Comparison of ENCODE assay signal across 20 cellular contexts in genomic region chr4:185352202-185352601, GRCh38. TPM values are rescaled to one million over a fixed set of nuclear protein-coding genes. Genes with fewer than 3 reads are reported as not detected.
DNase-seq lines count a peak whose midpoint lies in the region; ATAC-seq, FAIRE-seq and TF ChIP-seq lines count a peak whose summit lies in the region.
"Had no signal": no experiment of that assay in that cellular context is flagged by ENCODE, and none has a peak within 500 bp of the region (broad histone marks: within the 10 kb centered on the region; RNA-seq: fewer than 3 reads in every experiment).

No MANE protein-coding gene starts in this region.

- TF ChIP-seq CTCF in GM12878 (IDR thresholded peaks at IDR 0.05 in 2 of 3, conservative IDR thresholded peaks at IDR 0.05 in 1 of 3; ENCODE audit: control insufficient read depth in 2 of 3, extremely low read depth in 1 of 3, insufficient read depth in 1 of 3, low read depth in 3 of 3, low read length in 3 of 3), result no peak
- TF ChIP-seq CTCF in neural progenitor cell (IDR thresholded peaks at IDR 0.05), result no peak
- no peak for TF ChIP-seq CTCF in Caco-2 (IDR thresholded peaks at IDR 0.05; ENCODE audit: insufficient read depth in 1 of 2, low read depth in 1 of 2, low read length in 1 of 2, severe bottlenecking in 1 of 2, unreplicated experiment in 1 of 2)
- no peak for TF ChIP-seq CTCF in spleen (IDR thresholded peaks at IDR 0.05 in 8 of 11, conservative IDR thresholded peaks at IDR 0.05 in 3 of 11)

- H3K9me3 Mint-ChIP-seq in IgD-negative memory B cell (no peaks in the 10 kb centered on the region), neural progenitor cell (no peaks in the 10 kb centered on the region), Caco-2 (ENCODE audit: unreplicated experiment) (no peaks in the 10 kb centered on the region)
- H3K9me3 Mint-ChIP-seq: CD4-positive, CD25-positive, alpha-beta regulatory T cell had no signal

- no peak for TF ChIP-seq EP300 in GM12878 (IDR thresholded peaks at IDR 0.05; ENCODE audit: borderline replicate concordance in 1 of 2, control insufficient read depth in 1 of 2, low read depth in 2 of 2, low read length in 2 of 2)

- no peaks in the 10 kb centered on the region for H3F3A ChIP-seq in neural progenitor cell (ENCODE audit: low read depth)

- H4K20me1 ChIP-seq in GM12878 (ENCODE audit: control insufficient read depth, insufficient read depth) (no peaks in the 10 kb centered on the region), neural progenitor cell (ENCODE audit: low read depth) (no peaks in the 10 kb centered on the region)

- H3K4me3 ChIP-seq in GM12878, result no peak overlapping the region
- no peak overlapping the region for H3K4me3 ChIP-seq in neural progenitor cell
- H3K4me3 ChIP-seq in Caco-2 (ENCODE audit: low read depth, low read length), result no peak overlapping the region
- H3K4me3 ChIP-seq in spleen, result no peak overlapping the region

- intact Hi-C loops in GM12878 (cut with micrococcal nuclease; ENCODE audit: unreplicated experiment), result no loop called here
- intact Hi-C loops in Caco-2 (cut with micrococcal nuclease; ENCODE audit: unreplicated experiment), result no loop called here
- intact Hi-C loops in spleen (cut with DNase I; ENCODE audit: low total_unique reads), result no loop called here

- no peak overlapping the region for H3K4me2 ChIP-seq in GM12878 (ENCODE audit: control insufficient read depth, insufficient read depth)
- no peak overlapping the region for H3K4me2 ChIP-seq in neural progenitor cell
- H3K4me2 ChIP-seq: SK-N-SH had no signal

- H3K4me1 ChIP-seq in GM12878 (ENCODE audit: control insufficient read depth, insufficient read depth, low read length) (peaks cover 27% of the 10 kb centered on the region), neural progenitor cell (peaks cover 9% of the 10 kb centered on the region), Caco-2 (no peaks in the 10 kb centered on the region), spleen (peaks cover 0 to 7% (median 0%) of the 10 kb centered on the region in 6 donors)
- H3K4me1 ChIP-seq: BE2C had no signal

- no peaks in the 10 kb centered on the region; the same call in 2 of the 3 replicates for H3K9me3 ChIP-seq in GM12878 (replicated peaks; ENCODE audit: control insufficient read depth, insufficient read depth, low read length)
- no peaks in the 10 kb centered on the region for H3K9me3 ChIP-seq in neural progenitor cell (ENCODE audit: low read depth)
- H3K9me3 ChIP-seq in Caco-2, result no peaks in the 10 kb centered on the region
- no peaks in the 10 kb centered on the region for H3K9me3 ChIP-seq in spleen
- H3K9me3 ChIP-seq: BE2C, SK-N-SH had no signal

- H3K4me1 Mint-ChIP-seq in IgD-negative memory B cell, result peaks cover 14 to 24% (median 23%) of the 10 kb centered on the region in 3 donors
- peaks cover 19% of the 10 kb centered on the region for H3K4me1 Mint-ChIP-seq in neural progenitor cell
- H3K4me1 Mint-ChIP-seq in Caco-2 (ENCODE audit: low read depth, unreplicated experiment), result no peaks in the 10 kb centered on the region

- H3K36me3 ChIP-seq in GM12878 (ENCODE audit: control insufficient read depth in 2 of 2, insufficient read depth in 2 of 2, low read length in 1 of 2) (peaks cover 14 to 47% of the 10 kb centered on the region in 2 experiments), neural progenitor cell (peaks cover 9% of the 10 kb centered on the region), Caco-2 (ENCODE audit: control insufficient read depth, insufficient read depth, low read length) (no peaks in the 10 kb centered on the region), spleen (peaks cover 0 to 84% (median 23%) of the 10 kb centered on the region in 6 donors)
- H3K36me3 ChIP-seq: BE2C had no signal

- SMC1A ChIA-PET in GM12878 (lab: Charles Lee; ENCODE audit: uncharacterized antibody, unreplicated experiment), result interaction anchor here (1.3 to 3.7 kb wide), 3 partner anchors 10 to 45 kb away, joined by 6 to 31 read pairs (median 6); no protein-coding TSS in a partner anchor

- 96% methylated on average over 7 of the region's 7 CpGs for WGBS in GM12878 (ENCODE audit: insufficient coverage, insufficient replicate concordance, low lambda C conversion rate, missing lambda C conversion rate)
- WGBS in spleen, 5 donors, result 79 to 89% (median 84%) methylated on average over 7 of the region's 7 CpGs

- DNase-seq in GM12891 (ENCODE audit: insufficient read length, low spot score) (no peak), GM12878 (ENCODE audit: low read depth, low spot score) (no peak), neural progenitor cell (ENCODE audit: low spot score) (no peak), Caco-2 (no peak), HT-29 (ENCODE audit: low spot score) (no peak), spleen (no peak)
- DNase-seq: BE2C; CD4-positive, CD25-positive, alpha-beta regulatory T cell; DMS153; GDM1; GOT3; Karpas-422; NCI-H1105; NCI-H2081; NCI-H510A; NCI-H774; SHP77; SK-N-SH had no signal

- no peak for TF ChIP-seq RAD21 in GM12878 (IDR thresholded peaks at IDR 0.05; ENCODE audit: insufficient read depth, low read depth, low read length)

- no peaks in the 10 kb centered on the region for H3K27me3 ChIP-seq in GM12878 (replicated peaks in 1 of 2; ENCODE audit: control insufficient read depth in 2 of 2, insufficient read depth in 2 of 2, low read length in 1 of 2)
- no peaks in the 10 kb centered on the region for H3K27me3 ChIP-seq in neural progenitor cell
- H3K27me3 ChIP-seq in Caco-2 (replicated peaks; ENCODE audit: control insufficient read depth, insufficient read depth, low read length), result no peaks in the 10 kb centered on the region
- no peaks in the 10 kb centered on the region for H3K27me3 ChIP-seq in spleen (replicated peaks in 1 of 7)
- H3K27me3 ChIP-seq: BE2C had no signal

- POLR2A ChIA-PET in GM12878 (lab: Charles Lee), result interaction anchor here (0.8 to 3.8 kb wide), 4 partner anchors 10 to 44 kb away, joined by 3 to 24 read pairs (median 4); partner anchors contain the start of genes ANKRD37 and LRP2BP
- POLR2A ChIA-PET in Caco-2 (lab: Charles Lee), result no interaction called here

- H3K36me3 Mint-ChIP-seq in IgD-negative memory B cell (peaks cover 19% of the 10 kb centered on the region), neural progenitor cell (peaks cover 41% of the 10 kb centered on the region), Caco-2 (ENCODE audit: insufficient read depth, unreplicated experiment) (peaks cover 6% of the 10 kb centered on the region)

- no peak overlapping the region for H3K9ac ChIP-seq in GM12878 (ENCODE audit: control insufficient read depth, insufficient read depth, low read length)
- H3K9ac ChIP-seq in neural progenitor cell, result no peak overlapping the region
- H3K9ac ChIP-seq: SK-N-SH had no signal

- FAIRE-seq in GM12891 (lab: Jason Lieb, UNC) (no peak), GM12878 (lab: Jason Lieb, UNC) (no peak)
- FAIRE-seq: A204.1 had no signal

- TF ChIP-seq POLR2A in GM12891 (IDR thresholded peaks at IDR 0.05; ENCODE audit: low read depth, low read length) (no peak), GM12878 (IDR thresholded peaks at IDR 0.05; ENCODE audit: low read depth, low read length) (no peak; the same call in 1 of the 2 replicates), spleen (IDR thresholded peaks at IDR 0.05) (no peak)

- in situ Hi-C loops in GM12878 (cut with MboI), result no loop called here

- no peaks in the 10 kb centered on the region for H3K27me3 Mint-ChIP-seq in IgD-negative memory B cell
- H3K27me3 Mint-ChIP-seq in neural progenitor cell (ENCODE audit: insufficient read depth, low read depth), result peaks cover 2% of the 10 kb centered on the region
- no peaks in the 10 kb centered on the region for H3K27me3 Mint-ChIP-seq in Caco-2 (ENCODE audit: insufficient read depth, unreplicated experiment)
- H3K27me3 Mint-ChIP-seq: CD4-positive, CD25-positive, alpha-beta regulatory T cell had no signal

- RAD21 ChIA-PET in GM12878 (lab: Charles Lee; ENCODE audit: unreplicated experiment), result interaction anchor here (1.2 to 3.1 kb wide), 3 partner anchors 10 to 246 kb away, joined by 3 to 14 read pairs (median 5); no protein-coding TSS in a partner anchor

- ATAC-seq in GM12878, result peak; percentile 10

- H3K27ac ChIP-seq in GM12878 (ENCODE audit: control insufficient read depth, insufficient read depth) (peak overlapping the region; percentile 30), neural progenitor cell (no peak overlapping the region), spleen (no peak overlapping the region)

- CTCF ChIA-PET in GM12878 (lab: Yijun Ruan, JAX) (interaction anchor here (1.0 to 1.5 kb wide), 4 partner anchors 13 to 72 kb away, joined by 3 read pairs; no protein-coding TSS in a partner anchor), Caco-2 (lab: Charles Lee) (no interaction called here)

- no peaks in the 10 kb centered on the region for H3K79me2 ChIP-seq in GM12878 (ENCODE audit: control insufficient read depth, insufficient read depth, low read length)
- H3K79me2 ChIP-seq in neural progenitor cell (ENCODE audit: low read depth), result no peaks in the 10 kb centered on the region

- H2AFZ ChIP-seq in GM12878 (ENCODE audit: control insufficient read depth, low read depth, low read length) (no peak overlapping the region), neural progenitor cell (replicated peaks) (no peak overlapping the region)

- peak overlapping the region in 2 of 3 donors; percentile 41 to 91 for H3K27ac Mint-ChIP-seq in IgD-negative memory B cell
- H3K27ac Mint-ChIP-seq in neural progenitor cell, result peak overlapping the region; percentile 58
- no peak overlapping the region for H3K27ac Mint-ChIP-seq in Caco-2 (ENCODE audit: unreplicated experiment)

- H3K4me3 Mint-ChIP-seq in IgD-negative memory B cell (peak overlapping the region in 1 of 4 donors; percentile 5), neural progenitor cell (no peak overlapping the region), Caco-2 (ENCODE audit: unreplicated experiment) (no peak overlapping the region)
- H3K4me3 Mint-ChIP-seq: CD4-positive, CD25-positive, alpha-beta regulatory T cell had no signal

- BruUV-seq in GM12878 (replicated peaks; lab: Mats Ljungman, UMichigan) (no TSS peak), Caco-2 (replicated peaks; lab: Mats Ljungman, UMichigan) (no TSS peak)

RNA-seq across cellular contexts. Expression of gene LRP2BP, which starts 43.5 kb away (rescaled TPM):
- 3.1 TPM for polyA plus RNA-seq in GM12891 (2012; ENCODE audit: low read depth, missing spikeins)
- 0.89 TPM for polyA plus RNA-seq in IgD-negative memory B cell
- 17.9 and 22.6 TPM in 2 replicates for total RNA-seq in GM12878 (2013; cell fraction: nucleolus; rRNA removed)
- total RNA-seq in GM12878 (2014; rRNA removed), result 0.82 and 0.85 TPM in 2 replicates
- total RNA-seq in GM12878 (2014; rRNA removed; fragmentation: Illumina TruSeq; extraction: Trizol), result 0.55 and 0.81 TPM in 2 replicates
- 0.48 and 0.62 TPM in 2 replicates for total RNA-seq in GM12878 (2021)
- 5.1 TPM for polyA plus RNA-seq in GM12878 (2011; ENCODE audit: low read depth)
- 1.2 and 2.3 TPM in 2 replicates for polyA plus RNA-seq in GM12878 (2011; rRNA removed)
- polyA plus RNA-seq in GM12878 (2011; cell fraction: cytosol; rRNA removed), result 0.13 and 0.24 TPM in 2 replicates
- polyA plus RNA-seq in GM12878 (2011; cell fraction: nucleus; rRNA removed), result 3.6 and 4.5 TPM in 2 replicates
- 4.5 and 6.1 TPM in 2 replicates for polyA plus RNA-seq in GM12878 (2012)
- 0.16 and 0.29 TPM in 2 replicates for polyA plus RNA-seq in GM12878 (2014; fragmentation: Illumina TruSeq; extraction: Trizol)
- 1 to 10 TPM; 1.5 to 2.3 TPM for polyA plus RNA-seq in GM12878 (2014; fragmentation: Nextera tagmentation; extraction: Ambion mirVana)
- polyA plus RNA-seq in GM12878 (2014; rRNA removed), result 0.27 and 0.39 TPM in 2 replicates
- polyA plus RNA-seq in GM12878 (2016; fragmentation: Nextera tagmentation; extraction: Ambion mirVana), result 1 to 10 TPM; 4.5 to 5.2 TPM
- polyA minus RNA-seq in GM12878 (2011; rRNA and poly(A)+ RNA removed), result 1.1 and 2.4 TPM in 2 replicates
- polyA minus RNA-seq in GM12878 (2011; cell fraction: cytosol; rRNA and poly(A)+ RNA removed), result 0.67 and 0.94 TPM in 2 replicates
- 3.3 and 3.4 TPM in 2 replicates for polyA minus RNA-seq in GM12878 (2011; cell fraction: nucleus; rRNA and poly(A)+ RNA removed)
- total RNA-seq in neural progenitor cell (ENCODE audit: low replicate concordance), result 0.69 and 1.3 TPM in 2 replicates
- 0.20 and 0.46 TPM in 2 replicates for total RNA-seq in Caco-2 (2022)
- total RNA-seq in HT-29 (2014; rRNA removed; shearing (Covaris generic)), result 0.13 and 0.61 TPM in 2 replicates
- total RNA-seq in spleen, result 1 to 10 TPM in 5 of 7 donors, under 1 TPM in 2; 0.47 to 2.4 (median 1.2) TPM
- polyA plus RNA-seq in spleen, result under 1 TPM; 0.17 to 0.48 (median 0.29) TPM

RNA-seq across cellular contexts. Expression of gene ANKRD37, which starts 44.4 kb away (rescaled TPM):
- 183 TPM for polyA plus RNA-seq in GM12891 (2012; ENCODE audit: low read depth, missing spikeins)
- polyA plus RNA-seq in IgD-negative memory B cell, result 16.5 TPM
- total RNA-seq in GM12878 (2013; cell fraction: nucleolus; rRNA removed), result 92.7 and 109 TPM in 2 replicates
- 21.0 and 26.8 TPM in 2 replicates for total RNA-seq in GM12878 (2014; rRNA removed)
- total RNA-seq in GM12878 (2014; rRNA removed; fragmentation: Illumina TruSeq; extraction: Trizol), result 11.4 and 13.4 TPM in 2 replicates
- total RNA-seq in GM12878 (2021), result 18.6 and 19.9 TPM in 2 replicates
- 201 TPM for polyA plus RNA-seq in GM12878 (2011; ENCODE audit: low read depth)
- 67.9 and 80.1 TPM in 2 replicates for polyA plus RNA-seq in GM12878 (2011; rRNA removed)
- polyA plus RNA-seq in GM12878 (2011; cell fraction: cytosol; rRNA removed), result 46.2 and 65.1 TPM in 2 replicates
- polyA plus RNA-seq in GM12878 (2011; cell fraction: nucleus; rRNA removed), result 48.1 and 72.6 TPM in 2 replicates
- polyA plus RNA-seq in GM12878 (2012), result 80.2 and 194 TPM in 2 replicates
- polyA plus RNA-seq in GM12878 (2014; fragmentation: Illumina TruSeq; extraction: Trizol), result 9.9 and 10.6 TPM in 2 replicates
- polyA plus RNA-seq in GM12878 (2014; fragmentation: Nextera tagmentation; extraction: Ambion mirVana), result 10 to 100 TPM; 24.1 to 24.2 TPM
- 23.5 and 32.2 TPM in 2 replicates for polyA plus RNA-seq in GM12878 (2014; rRNA removed)
- 10 to 100 TPM; 52.1 to 57.3 TPM for polyA plus RNA-seq in GM12878 (2016; fragmentation: Nextera tagmentation; extraction: Ambion mirVana)
- polyA minus RNA-seq in GM12878 (2011; rRNA and poly(A)+ RNA removed), result 28.2 and 31.1 TPM in 2 replicates
- 20.3 and 21.3 TPM in 2 replicates for polyA minus RNA-seq in GM12878 (2011; cell fraction: cytosol; rRNA and poly(A)+ RNA removed)
- 57.9 and 60.2 TPM in 2 replicates for polyA minus RNA-seq in GM12878 (2011; cell fraction: nucleus; rRNA and poly(A)+ RNA removed)
- 12.5 and 16.3 TPM in 2 replicates for total RNA-seq in neural progenitor cell (ENCODE audit: low replicate concordance)
- total RNA-seq in Caco-2 (2022), result 2.4 and 3.6 TPM in 2 replicates
- 6.7 and 10.4 TPM in 2 replicates for total RNA-seq in HT-29 (2014; rRNA removed; shearing (Covaris generic))
- total RNA-seq in spleen, result 10 to 100 TPM in 3 of 7 donors, 1 to 10 TPM in 4; 6.9 to 21.1 (median 8.9) TPM
- 10 to 100 TPM in 2 of 3 donors, 1 to 10 TPM in 1; 6.0 to 12.0 (median 10.5) TPM for polyA plus RNA-seq in spleen
